20 cellular contexts compared by ENCODE assay signal in the genomic region with DNA sequence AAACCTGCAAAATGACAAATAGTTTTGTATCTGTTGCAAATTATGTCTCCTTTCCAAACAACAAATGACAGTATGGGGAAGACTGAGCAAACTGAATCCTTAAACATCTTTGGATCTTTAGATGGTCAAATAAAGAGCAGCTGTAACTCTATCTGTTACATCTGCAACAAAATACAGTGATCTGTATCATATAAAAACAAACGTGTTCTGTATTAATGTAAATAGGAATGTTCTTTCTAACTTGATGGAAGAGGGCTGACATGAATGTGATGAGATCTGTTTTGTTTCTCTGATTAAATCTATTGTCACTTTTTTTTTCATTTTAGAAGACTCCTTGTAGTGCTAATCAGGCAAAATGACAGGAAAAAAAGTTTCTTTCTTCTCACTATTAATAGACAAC.
DNase-seq lines count a peak whose midpoint lies in the region; ATAC-seq, FAIRE-seq and TF ChIP-seq lines count a peak whose summit lies in the region.
"Had no signal": no experiment of that assay in that cellular context is flagged by ENCODE, and none has a peak within 500 bp of the region (broad histone marks: within the 10 kb centered on the region; RNA-seq: fewer than 3 reads in every experiment).

No MANE protein-coding gene starts in this region.

- H3K27ac ChIP-seq in K562 (ENCODE audit: extremely low read depth, low read depth, low read length), result no peak overlapping the region
- H3K27ac ChIP-seq: 22Rv1, A549, C4-2B, GM23248 had no signal

- peak; percentile 55 for FAIRE-seq in D721Med (lab: Jason Lieb, UNC)
- FAIRE-seq in K562 (lab: Jason Lieb, UNC), result peak; percentile 15
- FAIRE-seq: A549, GM12878 had no signal

- WGBS in K562 (ENCODE audit: insufficient coverage, low coverage, missing lambda C conversion rate), result 0% methylated on average over 1 of the region's 1 CpG

- H3K9me1 ChIP-seq in K562 (ENCODE audit: control insufficient read depth, insufficient read depth, low read length), result no peaks in the 10 kb centered on the region

- no peak overlapping the region for H3K4me2 ChIP-seq in K562 (ENCODE audit: insufficient read depth, low read length)
- H3K4me2 ChIP-seq: A549 had no signal

- H3K9me3 ChIP-seq in K562 (replicated peaks; ENCODE audit: control insufficient read depth, insufficient read depth, low read depth, low read length), result no peaks in the 10 kb centered on the region; the same call in 1 of the 2 replicates
- H3K9me3 ChIP-seq: A549, Caco-2, HAP-1 had no signal

- TF ChIP-seq RAD21 in K562 (CRISPR knock-in tag; conservative IDR thresholded peaks at IDR 0.05 in 1 of 2, IDR thresholded peaks at IDR 0.05 in 1 of 2), result no peak

- no peaks in the 10 kb centered on the region for H3K27me3 ChIP-seq in K562 (ENCODE audit: control insufficient read depth in 2 of 2, insufficient read depth in 2 of 2, low read length in 2 of 2)

- no peaks in the 10 kb centered on the region for H3K4me1 ChIP-seq in K562 (replicated peaks in 1 of 2; ENCODE audit: control insufficient read depth in 2 of 2, insufficient read depth in 2 of 2, low read length in 2 of 2)
- H3K4me1 ChIP-seq: A549, Caco-2, HAP-1 had no signal

- CTCF ChIA-PET in K562 (lab: Yijun Ruan, JAX; ENCODE audit: low intra/inter-chr PET ratio), result no interaction called here

- H3K36me3 ChIP-seq in K562 (ENCODE audit: control insufficient read depth, insufficient read depth, low read length), result no peaks in the 10 kb centered on the region
- H3K36me3 ChIP-seq: HAP-1 had no signal

- BruUV-seq in K562 (replicated peaks; lab: Mats Ljungman, UMichigan), result no TSS peak

- intact Hi-C loops in K562 (cut with micrococcal nuclease), result no loop called here
- intact Hi-C loops in posterior vena cava (cut with DNase I), result no loop called here

- TF ChIP-seq POLR2A in K562 (conservative IDR thresholded peaks at IDR 0.05), result no peak

- H2AFZ ChIP-seq in K562 (ENCODE audit: low read depth, low read length), result no peak overlapping the region
- H2AFZ ChIP-seq: GM23248 had no signal

- no peaks in the 10 kb centered on the region for H4K20me1 ChIP-seq in K562 (replicated peaks; ENCODE audit: control insufficient read depth, insufficient read depth, low read length)

- no peak overlapping the region for H3K9ac ChIP-seq in K562 (ENCODE audit: insufficient read depth in 1 of 2, low read depth in 2 of 2, low read length in 2 of 2)
- H3K9ac ChIP-seq: GM23248 had no signal

- in situ Hi-C loops in K562 (cut with MboI), result no loop called here

- ATAC-seq in K562 (no peak), GM21737 (IDR thresholded peaks at IDR 0.05; ENCODE audit: unreplicated experiment) (no peak), GM21786 (IDR thresholded peaks at IDR 0.05; ENCODE audit: unreplicated experiment) (no peak)
- ATAC-seq: A549, GM12878 had no signal

- no peaks in the 10 kb centered on the region for H3K79me2 ChIP-seq in K562 (ENCODE audit: control insufficient read depth, insufficient read depth, low read length)

- TF ChIP-seq EP300 in K562 (IDR thresholded peaks at IDR 0.05; ENCODE audit: low read length), result no peak

- POLR2A ChIA-PET in K562 (lab: Yijun Ruan, JAX), result no interaction called here

- TF ChIP-seq CTCF in D721Med (IDR thresholded peaks at IDR 0.05; ENCODE audit: insufficient read depth, missing control alignments) (no peak), K562 (IDR thresholded peaks at IDR 0.05 in 2 of 3, conservative IDR thresholded peaks at IDR 0.05 in 1 of 3; ENCODE audit: insufficient read depth in 2 of 3, low read depth in 1 of 3, low read length in 3 of 3) (no peak)

- no peak overlapping the region for H3K4me3 ChIP-seq in K562
- H3K4me3 ChIP-seq: A549, GM12878, GM23248, HAP-1 had no signal

- peak; percentile 9 for DNase-seq in DMS53 (lab: John Stamatoyannopoulos, UW)
- no peak for DNase-seq in DMS53 treated with DMSO at 0.1 percent for 48 hours (lab: John Stamatoyannopoulos, UW; ENCODE audit: unreplicated experiment)
- DNase-seq in D721Med (ENCODE audit: insufficient read length, low spot score), result no peak
- peak; percentile 3 for DNase-seq in SK-N-DZ (ENCODE audit: low spot score)
- DNase-seq in K562 (ENCODE audit: extremely low read depth in 1 of 4, low spot score in 3 of 4), result no peak
- DNase-seq in posterior vena cava (ENCODE audit: low spot score), result no peak
- DNase-seq: AML-193; Caco-2; CD4-positive, alpha-beta T cell; DMS153; DND-41; EL; GM23248 had no signal

TF ChIP-seq in K562, 482 proteins besides CTCF, POLR2A, EP300 and RAD21:
- TF ChIP-seq SNRNP70 (optimal IDR thresholded peaks at IDR 0.05; ENCODE audit: low read depth, low read length) (no peak), ZNF316 (IDR thresholded peaks at IDR 0.05) (no peak), NBN (IDR thresholded peaks at IDR 0.05; ENCODE audit: low read depth) (no peak), MBD2 (IDR thresholded peaks at IDR 0.05; ENCODE audit: borderline replicate concordance, low read depth) (no peak), BMI1 (IDR thresholded peaks at IDR 0.05; ENCODE audit: low read length) (no peak), NEUROD1 (IDR thresholded peaks at IDR 0.05; ENCODE audit: borderline replicate concordance, low read depth, low read length, partially characterized antibody) (no peak), CREB1 (IDR thresholded peaks at IDR 0.05) (no peak), CREB1 (CRISPR knock-in tag; IDR thresholded peaks at IDR 0.05) (no peak), CBFA2T3 (IDR thresholded peaks at IDR 0.05) (no peak), MEF2A (IDR thresholded peaks at IDR 0.05; ENCODE audit: control insufficient read depth, low read depth, low read length) (no peak)
- TF ChIP-seq, protein P1, sequence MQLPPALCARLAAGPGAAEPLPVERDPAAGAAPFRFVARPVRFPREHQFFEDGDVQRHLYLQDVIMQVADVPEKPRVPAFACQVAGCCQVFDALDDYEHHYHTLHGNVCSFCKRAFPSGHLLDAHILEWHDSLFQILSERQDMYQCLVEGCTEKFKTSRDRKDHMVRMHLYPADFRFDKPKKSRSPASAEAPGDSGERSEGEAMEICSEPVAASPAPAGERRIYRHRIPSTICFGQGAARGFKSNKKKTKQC (CRISPR knock-in tag; IDR thresholded peaks at IDR 0.05), result no peak

Comparison
In these comparisons a context has a peak if more than half of its experiments do, and no peak if none do; other contexts are left out.
1. DNase-seq: peak in DMS53 (single experiment) and SK-N-DZ (single experiment); none in DMS53 treated with DMSO at 0.1 percent for 48 hours (single experiment), D721Med (single experiment), K562 (0 of 4) and posterior vena cava (single experiment).